22 cellular contexts compared by ENCODE assay signal in the genomic region with DNA sequence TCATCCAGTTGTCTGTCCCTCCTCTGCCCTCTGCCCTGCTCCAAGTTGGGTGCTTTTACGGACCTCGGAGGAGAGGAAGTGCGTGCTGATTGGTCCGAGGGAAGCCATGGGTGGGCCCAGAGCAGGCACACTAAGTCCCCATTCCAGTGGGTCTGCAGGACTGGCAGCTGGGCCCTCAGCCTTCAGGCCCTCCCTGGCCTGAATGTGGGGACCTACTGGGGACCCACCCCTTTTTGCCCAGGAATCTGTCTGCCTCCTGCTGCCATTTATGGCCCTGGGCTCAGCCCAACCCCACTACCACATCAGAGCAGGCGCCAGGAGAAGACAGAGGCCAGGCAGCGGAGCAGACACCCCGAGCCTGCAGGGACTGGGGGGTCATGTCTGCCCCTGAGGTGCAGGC.
"Had no signal": no experiment of that assay in that cellular context is flagged by ENCODE, and none has a peak within 500 bp of the region (broad histone marks: within the 10 kb centered on the region; RNA-seq: fewer than 3 reads in every experiment).

No MANE protein-coding gene starts in this region.

- H3K4me3 Mint-ChIP-seq: dendritic cell treated with granulocyte-macrophage colony-stimulating factor and Interleukin-4, amounts not matched to agents 40 ng/mL and 50 ng/mL, for 4 days; effector memory CD8-positive, alpha-beta T cell; immature natural killer cell; mesothelial cell of epicardium had no signal

- H3K9me3 Mint-ChIP-seq: dendritic cell treated with granulocyte-macrophage colony-stimulating factor and Interleukin-4, amounts not matched to agents 40 ng/mL and 50 ng/mL, for 4 days had no signal

- FAIRE-seq: endothelial cell of umbilical vein, frontal cortex had no signal

- H3K4me1 Mint-ChIP-seq: immature natural killer cell, mesothelial cell of epicardium had no signal

- H3K36me3 ChIP-seq: colonic mucosa, esophagus muscularis mucosa, gastroesophageal sphincter, heart left ventricle, left lung, lower lobe of right lung had no signal

- H3K4me1 ChIP-seq: colonic mucosa, esophagus muscularis mucosa, foreskin keratinocyte, gastroesophageal sphincter, heart left ventricle, left lung, lower lobe of right lung had no signal

- ATAC-seq: effector memory CD8-positive, alpha-beta T cell; foreskin keratinocyte; gastroesophageal sphincter; heart left ventricle; left cardiac atrium; left lung; left ventricle myocardium superior; lower lobe of right lung; mucosa of descending colon had no signal

- H3K27me3 ChIP-seq: colonic mucosa, esophagus muscularis mucosa, foreskin keratinocyte, gastroesophageal sphincter, hepatocyte, left lung had no signal

- H3K27ac Mint-ChIP-seq: dendritic cell treated with granulocyte-macrophage colony-stimulating factor and Interleukin-4, amounts not matched to agents 40 ng/mL and 50 ng/mL, for 4 days; effector memory CD8-positive, alpha-beta T cell; immature natural killer cell; mesothelial cell of epicardium had no signal

- DNase-seq: colonic mucosa; cortex of kidney; effector CD8-positive, alpha-beta T cell; effector memory CD8-positive, alpha-beta T cell; foreskin keratinocyte; hypothalamus; immature natural killer cell; islet precursor cell; left ventricle myocardium superior; lower lobe of right lung; mesenchymal stem cell had no signal

- H3K9me3 ChIP-seq: colonic mucosa, gastroesophageal sphincter, lower lobe of right lung, mucosa of descending colon had no signal

- H3K36me3 Mint-ChIP-seq: immature natural killer cell, mesothelial cell of epicardium had no signal

- H3K27ac ChIP-seq: colonic mucosa, esophagus muscularis mucosa, foreskin keratinocyte, gastroesophageal sphincter, heart left ventricle, hepatocyte, left lung, lower lobe of right lung had no signal

- H3K27me3 Mint-ChIP-seq: dendritic cell treated with granulocyte-macrophage colony-stimulating factor and Interleukin-4, amounts not matched to agents 40 ng/mL and 50 ng/mL, for 4 days; effector memory CD8-positive, alpha-beta T cell had no signal

- H3K4me3 ChIP-seq: colonic mucosa, esophagus muscularis mucosa, gastroesophageal sphincter, heart left ventricle, hepatocyte, left lung, lower lobe of right lung, mucosa of descending colon had no signal
